1 cellular context compared by ENCODE assay signal in genomic region chr1:205382561-205382960, GRCh38.
TF ChIP-seq lines count a peak whose summit lies in the region.

No MANE protein-coding gene starts in this region.

TF ChIP-seq in WTC11, 78 proteins besides CTCF, POLR2A, EP300 and RAD21 (continued from another document):
- TF ChIP-seq, protein P1, sequence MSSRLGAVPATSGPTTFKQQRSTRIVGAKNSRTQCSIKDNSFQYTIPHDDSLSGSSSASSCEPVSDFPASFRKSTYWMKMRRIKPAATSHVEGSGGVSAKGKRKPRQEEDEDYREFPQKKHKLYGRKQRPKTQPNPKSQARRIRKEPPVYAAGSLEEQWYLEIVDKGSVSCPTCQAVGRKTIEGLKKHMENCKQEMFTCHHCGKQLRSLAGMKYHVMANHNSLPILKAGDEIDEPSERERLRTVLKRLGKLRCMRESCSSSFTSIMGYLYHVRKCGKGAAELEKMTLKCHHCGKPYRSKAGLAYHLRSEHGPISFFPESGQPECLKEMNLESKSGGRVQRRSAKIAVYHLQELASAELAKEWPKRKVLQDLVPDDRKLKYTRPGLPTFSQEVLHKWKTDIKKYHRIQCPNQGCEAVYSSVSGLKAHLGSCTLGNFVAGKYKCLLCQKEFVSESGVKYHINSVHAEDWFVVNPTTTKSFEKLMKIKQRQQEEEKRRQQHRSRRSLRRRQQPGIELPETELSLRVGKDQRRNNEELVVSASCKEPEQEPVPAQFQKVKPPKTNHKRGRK (CRISPR knock-in tag; IDR thresholded peaks at IDR 0.05; ENCODE audit: borderline replicate concordance) = no peak
- TF ChIP-seq SMAD4 (CRISPR knock-in tag; IDR thresholded peaks at IDR 0.05) (no peak), ATF3 (CRISPR knock-in tag; conservative IDR thresholded peaks at IDR 0.05) (no peak), HMGA2 (CRISPR knock-in tag; IDR thresholded peaks at IDR 0.05) (no peak), NR1H2 (CRISPR knock-in tag; IDR thresholded peaks at IDR 0.05) (no peak)
